ENCODE assay signal across 20 cellular contexts in genomic region chr1:96281491-96281890, GRCh38.
A peak's percentile ranks its signal among the peaks of the same experiment; 100 is the strongest.
DNase-seq lines count a peak whose midpoint lies in the region; ATAC-seq and TF ChIP-seq lines count a peak whose summit lies in the region.
"Had no signal": no experiment of that assay in that cellular context is flagged by ENCODE, and none has a peak within 500 bp of the region (broad histone marks: within the 10 kb centered on the region; RNA-seq: fewer than 3 reads in every experiment).

No MANE protein-coding gene starts in this region.

- H3K4me1 ChIP-seq in GM23338 (ENCODE audit: insufficient read depth) (no peaks in the 10 kb centered on the region), iPS-20b (ENCODE audit: insufficient read depth, low read length) (peaks cover 7% of the 10 kb centered on the region; the same call in 1 of the 2 replicates), subcutaneous abdominal adipose tissue (ENCODE audit: control insufficient read depth in 5 of 5, insufficient read depth in 5 of 5, low read length in 5 of 5) (peaks cover 0 to 6% (median 0%) of the 10 kb centered on the region in 5 donors)
- H3K4me1 ChIP-seq: A549 had no signal

- H2AFZ ChIP-seq in GM23338, result peak overlapping the region; percentile 20

- H3K9me3 ChIP-seq in iPS-20b (ENCODE audit: insufficient read depth, low read depth, low read length) (peaks cover 11% of the 10 kb centered on the region), subcutaneous abdominal adipose tissue (ENCODE audit: control insufficient read depth in 5 of 5, low read length in 5 of 5) (peaks cover under 1 to 8% (median 6%) of the 10 kb centered on the region in 5 donors)
- H3K9me3 ChIP-seq: A549 had no signal

- H3K36me3 ChIP-seq in GM23338 (ENCODE audit: insufficient read depth), result no peaks in the 10 kb centered on the region
- H3K36me3 ChIP-seq in iPS-20b (ENCODE audit: insufficient read depth, low read depth, low read length), result no peaks in the 10 kb centered on the region
- H3K36me3 ChIP-seq in subcutaneous abdominal adipose tissue (ENCODE audit: control insufficient read depth in 5 of 5, insufficient read depth in 5 of 5, low read length in 5 of 5), result no peaks in the 10 kb centered on the region

- H3F3A ChIP-seq in GM23338 (replicated peaks; ENCODE audit: low read depth), result no peaks in the 10 kb centered on the region

- H3K4me2 ChIP-seq in GM23338, result no peak overlapping the region
- H3K4me2 ChIP-seq: A549 had no signal

- H3K9ac ChIP-seq in iPS-20b (ENCODE audit: low read depth, low read length), result no peak overlapping the region
- no peak overlapping the region for H3K9ac ChIP-seq in subcutaneous abdominal adipose tissue (ENCODE audit: low read length in 5 of 5)

- H3K27ac Mint-ChIP-seq in GM23338, result peak overlapping the region; percentile 3; the same call in 1 of the 2 replicates
- H3K27ac Mint-ChIP-seq: CD4-positive, CD25-positive, alpha-beta regulatory T cell; HFFc6 had no signal

- H3K79me2 ChIP-seq in GM23338 (replicated peaks; ENCODE audit: insufficient read depth), result no peaks in the 10 kb centered on the region

- DNase-seq in GM23338 (ENCODE audit: low spot score) (no peak), choroid plexus epithelial cell (ENCODE audit: low read depth) (peak; percentile 36), NOMO-1 (lab: John Stamatoyannopoulos, UW; ENCODE audit: unreplicated experiment in 2 of 2) (no peak), NCI-H345 treated with DMSO at 0.1 percent for 48 hours (lab: John Stamatoyannopoulos, UW; ENCODE audit: unreplicated experiment) (no peak)
- DNase-seq: CD4-positive, CD25-positive, alpha-beta regulatory T cell; EL; GF-D8; H9; HFFc6; KG1; NCI-H1694; NCI-H2081; NCI-H446 treated with DMSO at 0.1 percent for 48 hours; NCI-H526 treated with DMSO at 0.1 percent for 48 hours; PC-3; Right ventricle myocardium superior had no signal

- TF ChIP-seq CTCF in GM23338 (conservative IDR thresholded peaks at IDR 0.05; ENCODE audit: low read depth in 2 of 2) (no peak), choroid plexus epithelial cell (conservative IDR thresholded peaks at IDR 0.05; ENCODE audit: low read depth, low read length) (no peak)

- no peaks in the 10 kb centered on the region for H3K27me3 ChIP-seq in GM23338 (ENCODE audit: insufficient read depth)
- no peaks in the 10 kb centered on the region for H3K27me3 ChIP-seq in iPS-20b (ENCODE audit: insufficient read depth, low read length)
- no peaks in the 10 kb centered on the region for H3K27me3 ChIP-seq in subcutaneous abdominal adipose tissue (ENCODE audit: control insufficient read depth in 5 of 5, insufficient read depth in 4 of 5, low read length in 5 of 5)

- no peaks in the 10 kb centered on the region for H3K27me3 Mint-ChIP-seq in GM23338 (ENCODE audit: insufficient read depth, low read depth, poor library complexity)
- H3K27me3 Mint-ChIP-seq: CD4-positive, CD25-positive, alpha-beta regulatory T cell had no signal

- peaks cover 7% of the 10 kb centered on the region for H3K4me1 Mint-ChIP-seq in GM23338
- H3K4me1 Mint-ChIP-seq: CD4-positive, CD25-positive, alpha-beta regulatory T cell had no signal

- no peak overlapping the region for H3K4me3 Mint-ChIP-seq in GM23338
- H3K4me3 Mint-ChIP-seq: CD4-positive, CD25-positive, alpha-beta regulatory T cell; H9; HFFc6 had no signal

- no peak for ATAC-seq in GM23338
- ATAC-seq in activated CD4-positive, CD25-positive, alpha-beta regulatory T cell treated with anti-CD3 and anti-CD28 coated beads, Interleukin-2, amount 50 U/mL, for 24 hours, result no peak
- ATAC-seq: A549, PC-3 had no signal

- peaks cover 25% of the 10 kb centered on the region for H3K9me3 Mint-ChIP-seq in GM23338
- H3K9me3 Mint-ChIP-seq: HFFc6 had no signal

- no peaks in the 10 kb centered on the region for H4K20me1 ChIP-seq in GM23338 (replicated peaks; ENCODE audit: insufficient read depth)

- H3K27ac ChIP-seq in GM23338 (ENCODE audit: low read depth) (no peak overlapping the region), iPS-20b (ENCODE audit: low read length) (no peak overlapping the region), subcutaneous abdominal adipose tissue (ENCODE audit: low read depth, low read length) (peak overlapping the region; percentile 2)
- H3K27ac ChIP-seq: A549 had no signal

- H3K36me3 Mint-ChIP-seq in GM23338 (ENCODE audit: low read depth), result peaks cover 32% of the 10 kb centered on the region
- H3K36me3 Mint-ChIP-seq: CD4-positive, CD25-positive, alpha-beta regulatory T cell had no signal

- H3K4me3 ChIP-seq in GM23338 (no peak overlapping the region), choroid plexus epithelial cell (ENCODE audit: low read depth, low read length) (no peak overlapping the region), iPS-20b (ENCODE audit: low read length) (0 out of 2 replicates have a peak overlapping the region, but pooled peaks have one; percentile 8), subcutaneous abdominal adipose tissue (ENCODE audit: low read depth in 1 of 5, low read length in 5 of 5) (no peak overlapping the region)
- H3K4me3 ChIP-seq: A549 had no signal

- H3K9me2 ChIP-seq in GM23338 (ENCODE audit: insufficient read depth), result peaks cover 8% of the 10 kb centered on the region; the same call in 1 of the 2 replicates

TF ChIP-seq in GM23338, 12 proteins besides CTCF, POLR2A, EP300 and RAD21:
- TF ChIP-seq ETS1 (IDR thresholded peaks at IDR 0.05), result no peak
- TF ChIP-seq JUNB (IDR thresholded peaks at IDR 0.05; ENCODE audit: unreplicated experiment), result no peak
- no peak for TF ChIP-seq EZH2phosphoT487 (IDR thresholded peaks at IDR 0.05; ENCODE audit: unreplicated experiment)
- TF ChIP-seq EZH2 (IDR thresholded peaks at IDR 0.05; ENCODE audit: low read depth, unreplicated experiment), result no peak
- no peak for TF ChIP-seq STAT1 (IDR thresholded peaks at IDR 0.05; ENCODE audit: unreplicated experiment)
- no peak for TF ChIP-seq ZNF114 (CRISPR knock-in tag; IDR thresholded peaks at IDR 0.05)
- no peak for TF ChIP-seq POLR2AphosphoS5 (IDR thresholded peaks at IDR 0.05; ENCODE audit: low read depth)
